15 cellular contexts compared by ENCODE assay signal in genomic region chr1:57550092-57550491, GRCh38.
DNase-seq lines count a peak whose midpoint lies in the region; ATAC-seq and TF ChIP-seq lines count a peak whose summit lies in the region.
"Had no signal": no experiment of that assay in that cellular context is flagged by ENCODE, and none has a peak within 500 bp of the region (broad histone marks: within the 10 kb centered on the region; RNA-seq: fewer than 3 reads in every experiment).

No MANE protein-coding gene starts in this region.

- in situ Hi-C loops in GM13977 (cut with MboI; ENCODE audit: low pct_unique_long_range_greater_than_20kb, low sequenced_read_pairs, unreplicated experiment), result no loop called here

- H3K36me3 ChIP-seq in mesendoderm (ENCODE audit: control insufficient read depth, insufficient read depth, low read length), result no peaks in the 10 kb centered on the region

- H3K27ac ChIP-seq in mesendoderm (ENCODE audit: low read depth, low read length), result no peak overlapping the region
- H3K27ac ChIP-seq: RWPE1 had no signal

- H4K5ac ChIP-seq in mesendoderm (ENCODE audit: low read length), result no peak overlapping the region

- DNase-seq in mesendoderm, result no peak
- no peak for DNase-seq in SHP77 treated with DMSO at 0.1 percent for 48 hours (lab: John Stamatoyannopoulos, UW)
- DNase-seq in GM13977 (ENCODE audit: low spot score), result no peak
- DNase-seq: activated CD4-positive, alpha-beta T cell treated with anti-CD3 and anti-CD28 coated beads, Interleukin-2, amount 50 U/mL, for 48 hours; activated effector memory CD4-positive, alpha-beta T cell treated with Interleukin-2 at 50 U/mL for 16 hours; midbrain; NCI-H1092 treated with DMSO at 0.1 percent for 48 hours; NCI-H446; T-helper 9 cell had no signal

- H2AK5ac ChIP-seq in mesendoderm (ENCODE audit: low read length), result no peak overlapping the region

- H3K4me1 ChIP-seq in mesendoderm (ENCODE audit: control insufficient read depth, low read depth, low read length), result peaks cover 21% of the 10 kb centered on the region

- no peaks in the 10 kb centered on the region for H3K27me3 ChIP-seq in mesendoderm (ENCODE audit: insufficient read depth, low read length, poor library complexity)

- no peaks in the 10 kb centered on the region for H3K79me1 ChIP-seq in mesendoderm (ENCODE audit: low read length)

- no peak overlapping the region for H2BK120ac ChIP-seq in mesendoderm (ENCODE audit: low read depth, low read length)

- no CpG with 5 or more reads among the region's 1 CpG for WGBS in mesendoderm (ENCODE audit: extremely low coverage, insufficient coverage, low lambda C conversion rate)

- no peak overlapping the region for H3K4me3 ChIP-seq in mesendoderm (ENCODE audit: low read length)
- H3K4me3 ChIP-seq: smooth muscle cell had no signal

- H3K56ac ChIP-seq in mesendoderm (ENCODE audit: low read length), result no peak overlapping the region

- peak overlapping the region; percentile 83 for H3K18ac ChIP-seq in mesendoderm (ENCODE audit: low read length)

- TF ChIP-seq CTCF in GM13977 (IDR thresholded peaks at IDR 0.05; ENCODE audit: extremely low read depth, insufficient read depth, missing control alignments), result no peak

- H3K23ac ChIP-seq in mesendoderm (ENCODE audit: low read length), result no peak overlapping the region

- peak overlapping the region; percentile 59 for H2BK15ac ChIP-seq in mesendoderm (replicated peaks; ENCODE audit: low read depth)

- H3K4me2 ChIP-seq in mesendoderm (ENCODE audit: low read length), result no peak overlapping the region
- H3K4me2 ChIP-seq: smooth muscle cell had no signal

- ATAC-seq in GM18868 (IDR thresholded peaks at IDR 0.05; ENCODE audit: unreplicated experiment), result peak; percentile 61
- peak; percentile 74 for ATAC-seq in HG02759 (IDR thresholded peaks at IDR 0.05; ENCODE audit: unreplicated experiment)
- peak; percentile 83 for ATAC-seq in HG03571 (IDR thresholded peaks at IDR 0.05; ENCODE audit: unreplicated experiment)
- ATAC-seq in GM18867 (IDR thresholded peaks at IDR 0.05; ENCODE audit: unreplicated experiment), result no peak

- H3K79me2 ChIP-seq in mesendoderm (ENCODE audit: control insufficient read depth, insufficient read depth, low read length), result no peaks in the 10 kb centered on the region

- no peak overlapping the region for H3K9ac ChIP-seq in mesendoderm (ENCODE audit: low read length)

- peak overlapping the region; percentile 70 for H3K4ac ChIP-seq in mesendoderm (ENCODE audit: low read depth, low read length)

- no peak overlapping the region for H2BK5ac ChIP-seq in mesendoderm (ENCODE audit: low read length)

- no peak overlapping the region for H4K8ac ChIP-seq in mesendoderm (ENCODE audit: low read depth, low read length)
